27 cellular contexts compared by ENCODE assay signal in genomic region chr20:36760647-36761046, GRCh38. TPM values are rescaled to one million over a fixed set of nuclear protein-coding genes. Genes with fewer than 3 reads are reported as not detected.
DNase-seq lines count a peak whose midpoint lies in the region; ATAC-seq and TF ChIP-seq lines count a peak whose summit lies in the region.
"Had no signal": no experiment of that assay in that cellular context is flagged by ENCODE, and none has a peak within 500 bp of the region (broad histone marks: within the 10 kb centered on the region; RNA-seq: fewer than 3 reads in every experiment).

No MANE protein-coding gene starts in this region.

- H3K23ac ChIP-seq in H9 (ENCODE audit: insufficient read length, low read depth, low read length): no peak overlapping the region

- H4K91ac ChIP-seq in H9 (ENCODE audit: insufficient read length, low read depth, low read length): no peak overlapping the region

- CTCF ChIA-PET in activated naive CD4-positive, alpha-beta T cell treated with anti-CD3 and anti-CD28 coated beads for 36 hours (lab: Charles Lee): interaction anchor here (0.9 kb wide), 1 partner anchor 35 kb away, joined by 4 read pairs; no protein-coding TSS in a partner anchor

- H3K4me1 Mint-ChIP-seq in activated naive CD4-positive, alpha-beta T cell treated with anti-CD3 and anti-CD28 coated beads for 36 hours (ENCODE audit: low read depth): peaks cover 2% of the 10 kb centered on the region
- H3K4me1 Mint-ChIP-seq in H9: no peaks in the 10 kb centered on the region
- peaks cover 28% of the 10 kb centered on the region for H3K4me1 Mint-ChIP-seq in dendritic cell treated with granulocyte-macrophage colony-stimulating factor and Interleukin-4, amounts not matched to agents 40 ng/mL and 50 ng/mL, for 4 days (ENCODE audit: low read depth)
- no peaks in the 10 kb centered on the region for H3K4me1 Mint-ChIP-seq in type B pancreatic cell (ENCODE audit: unreplicated experiment)
- H3K4me1 Mint-ChIP-seq in stimulated activated effector memory CD8-positive, alpha-beta T cell treated with anti-CD3 and anti-CD28 coated beads, Interleukin-12 subunit alpha, Interleukin-12 subunit beta, amount 100 ng/mL, for 72 hours: peaks cover 6% of the 10 kb centered on the region

- H3K27me3 ChIP-seq in H9 (ENCODE audit: insufficient read depth, low read length): no peaks in the 10 kb centered on the region
- H3K27me3 ChIP-seq: Peyer's patch, uterus had no signal

- H3K4me1 ChIP-seq in H9 (ENCODE audit: insufficient read depth, low read length): no peaks in the 10 kb centered on the region
- H3K4me1 ChIP-seq: parathyroid adenoma, uterus had no signal

- no peak overlapping the region for H3T11ph ChIP-seq in H9 (ENCODE audit: low read length)

- H2BK12ac ChIP-seq in H9 (ENCODE audit: insufficient read length, low read depth, low read length): no peak overlapping the region

- no peaks in the 10 kb centered on the region for H3K79me1 ChIP-seq in H9 (ENCODE audit: insufficient read depth, low read depth, low read length, poor library complexity, severe bottlenecking)

- ATAC-seq in stimulated activated effector memory CD8-positive, alpha-beta T cell treated with anti-CD3 and anti-CD28 coated beads, Interleukin-12 subunit alpha, Interleukin-12 subunit beta, amount 100 ng/mL, for 72 hours: no peak
- ATAC-seq: effector memory CD8-positive, alpha-beta T cell; left lobe of liver had no signal

- DNase-seq in activated naive CD4-positive, alpha-beta T cell treated with anti-CD3 and anti-CD28 coated beads for 36 hours: no peak
- DNase-seq in activated naive CD4-positive, alpha-beta T cell (lab: John Stamatoyannopoulos, UW): no peak
- DNase-seq in H9: no peak
- DNase-seq in type B pancreatic cell (ENCODE audit: extremely low spot score, unreplicated experiment): no peak
- no peak for DNase-seq in midbrain (lab: John Stamatoyannopoulos, UW)
- DNase-seq in stimulated activated effector memory CD8-positive, alpha-beta T cell treated with anti-CD3 and anti-CD28 coated beads, Interleukin-12 subunit alpha, Interleukin-12 subunit beta, amount 100 ng/mL, for 72 hours (ENCODE audit: low spot score in 2 of 2): no peak
- DNase-seq: activated CD4-positive, CD25-positive, alpha-beta regulatory T cell; activated effector memory CD4-positive, alpha-beta T cell treated with Interleukin-2 at 50 U/mL for 16 hours; caudate nucleus; CD4-positive, CD25-positive, alpha-beta regulatory T cell; effector memory CD8-positive, alpha-beta T cell; erythroblast; GM23248; NCI-H446 treated with DMSO at 0.1 percent for 48 hours; NCI-H774; Peyer's patch; SHP77 treated with DMSO at 0.1 percent for 48 hours; uterus had no signal

- H3K9me3 ChIP-seq in H9 (ENCODE audit: control insufficient read depth, low read depth, low read length): no peaks in the 10 kb centered on the region
- H3K9me3 ChIP-seq: Peyer's patch, thoracic aorta, uterus had no signal

- H2AFZ ChIP-seq in H9 (ENCODE audit: low read length): no peak overlapping the region
- H2AFZ ChIP-seq: GM23248, parathyroid adenoma had no signal

- H3K27me3 Mint-ChIP-seq in activated naive CD4-positive, alpha-beta T cell treated with anti-CD3 and anti-CD28 coated beads for 36 hours (ENCODE audit: low read depth): no peaks in the 10 kb centered on the region
- H3K27me3 Mint-ChIP-seq in H9 (ENCODE audit: low read depth) (no peaks in the 10 kb centered on the region), type B pancreatic cell (no peaks in the 10 kb centered on the region)
- no peaks in the 10 kb centered on the region for H3K27me3 Mint-ChIP-seq in dendritic cell treated with granulocyte-macrophage colony-stimulating factor and Interleukin-4, amounts not matched to agents 40 ng/mL and 50 ng/mL, for 4 days
- H3K27me3 Mint-ChIP-seq: CD4-positive, CD25-positive, alpha-beta regulatory T cell; effector memory CD8-positive, alpha-beta T cell; memory B cell; stimulated activated naive CD8-positive, alpha-beta T cell treated with anti-CD3 and anti-CD28 coated beads, Interleukin-15, Interleukin-2, amounts not matched to agents 100 ng/mL and 50 ng/mL, for 24 hours had no signal

- H3K4me3 Mint-ChIP-seq in activated naive CD4-positive, alpha-beta T cell treated with anti-CD3 and anti-CD28 coated beads for 36 hours: no peak overlapping the region
- H3K4me3 Mint-ChIP-seq in H9: no peak overlapping the region
- H3K4me3 Mint-ChIP-seq in dendritic cell treated with granulocyte-macrophage colony-stimulating factor and Interleukin-4, amounts not matched to agents 40 ng/mL and 50 ng/mL, for 4 days: no peak overlapping the region
- no peak overlapping the region for H3K4me3 Mint-ChIP-seq in type B pancreatic cell
- H3K4me3 Mint-ChIP-seq in stimulated activated effector memory CD8-positive, alpha-beta T cell treated with anti-CD3 and anti-CD28 coated beads, Interleukin-12 subunit alpha, Interleukin-12 subunit beta, amount 100 ng/mL, for 72 hours: no peak overlapping the region
- H3K4me3 Mint-ChIP-seq: CD4-positive, CD25-positive, alpha-beta regulatory T cell; effector memory CD8-positive, alpha-beta T cell; IgD-negative memory B cell; memory B cell; stimulated activated naive CD8-positive, alpha-beta T cell treated with anti-CD3 and anti-CD28 coated beads, Interleukin-15, Interleukin-2, amounts not matched to agents 100 ng/mL and 50 ng/mL, for 24 hours had no signal

- H3K14ac ChIP-seq in H9 (ENCODE audit: insufficient read depth, low read length): no peak overlapping the region

- H3K27ac Mint-ChIP-seq in activated naive CD4-positive, alpha-beta T cell treated with anti-CD3 and anti-CD28 coated beads for 36 hours: peak overlapping the region; percentile 36
- peak overlapping the region in 2 of 3 experiments; percentile 49 to 55; a peak in 4 of 7 replicates for H3K27ac Mint-ChIP-seq in H9
- H3K27ac Mint-ChIP-seq in dendritic cell treated with granulocyte-macrophage colony-stimulating factor and Interleukin-4, amounts not matched to agents 40 ng/mL and 50 ng/mL, for 4 days: peak overlapping the region; percentile 22
- H3K27ac Mint-ChIP-seq in type B pancreatic cell: peak overlapping the region; percentile 56
- H3K27ac Mint-ChIP-seq in stimulated activated effector memory CD8-positive, alpha-beta T cell treated with anti-CD3 and anti-CD28 coated beads, Interleukin-12 subunit alpha, Interleukin-12 subunit beta, amount 100 ng/mL, for 72 hours: no peak overlapping the region
- H3K27ac Mint-ChIP-seq: memory B cell had no signal

- intact Hi-C loops in activated naive CD4-positive, alpha-beta T cell treated with anti-CD3 and anti-CD28 coated beads for 36 hours (cut with micrococcal nuclease): no loop called here
- intact Hi-C loops in dendritic cell treated with granulocyte-macrophage colony-stimulating factor and Interleukin-4, amounts not matched to agents 40 ng/mL and 50 ng/mL, for 4 days (cut with micrococcal nuclease): no loop called here

- H4K20me1 ChIP-seq in H9 (ENCODE audit: control insufficient read depth, insufficient read depth, insufficient read length): no peaks in the 10 kb centered on the region

- H3K9ac ChIP-seq in H9 (ENCODE audit: extremely low read depth, insufficient read length, low read length): no peak overlapping the region
- H3K9ac ChIP-seq: GM23248, parathyroid adenoma had no signal

- H2BK5ac ChIP-seq in H9 (ENCODE audit: insufficient read length, low read length): no peak overlapping the region

- no peak overlapping the region for H3K56ac ChIP-seq in H9 (ENCODE audit: insufficient read length, low read depth, low read length)

- H3K79me2 ChIP-seq in H9 (ENCODE audit: insufficient read depth, low read length): no peaks in the 10 kb centered on the region
- H3K79me2 ChIP-seq: parathyroid adenoma had no signal

- no peak overlapping the region for H2BK15ac ChIP-seq in H9 (ENCODE audit: low read depth, low read length)

- no peak overlapping the region for H2BK120ac ChIP-seq in H9 (ENCODE audit: low read depth, low read length, poor library complexity, severe bottlenecking)

- H3K4me2 ChIP-seq in H9 (ENCODE audit: insufficient read depth, insufficient read length, low read length): no peak overlapping the region
- H3K4me2 ChIP-seq: smooth muscle cell had no signal

- no peak overlapping the region for H4K5ac ChIP-seq in H9 (ENCODE audit: insufficient read length, low read depth, low read length)

- peaks cover 6% of the 10 kb centered on the region for H3K36me3 Mint-ChIP-seq in activated naive CD4-positive, alpha-beta T cell treated with anti-CD3 and anti-CD28 coated beads for 36 hours (ENCODE audit: low read depth)
- H3K36me3 Mint-ChIP-seq in H9 (ENCODE audit: insufficient read depth in 1 of 3, low read depth in 3 of 3) (peaks cover 8 to 54% (median 40%) of the 10 kb centered on the region in 3 experiments; a peak in 6 of 7 replicates), type B pancreatic cell (no peaks in the 10 kb centered on the region)
- peaks cover 25% of the 10 kb centered on the region for H3K36me3 Mint-ChIP-seq in dendritic cell treated with granulocyte-macrophage colony-stimulating factor and Interleukin-4, amounts not matched to agents 40 ng/mL and 50 ng/mL, for 4 days (ENCODE audit: low read depth)
- H3K36me3 Mint-ChIP-seq in stimulated activated effector memory CD8-positive, alpha-beta T cell treated with anti-CD3 and anti-CD28 coated beads, Interleukin-12 subunit alpha, Interleukin-12 subunit beta, amount 100 ng/mL, for 72 hours: peaks cover 89% of the 10 kb centered on the region

- no peak overlapping the region for H2BK20ac ChIP-seq in H9 (ENCODE audit: low read depth, low read length, poor library complexity, severe bottlenecking)

- H3K4ac ChIP-seq in H9 (ENCODE audit: low read depth, low read length): no peak overlapping the region

- no peaks in the 10 kb centered on the region for H3K23me2 ChIP-seq in H9 (ENCODE audit: insufficient read length, low read depth, low read length, poor library complexity, severe bottlenecking)

- WGBS in H9 (ENCODE audit: extremely low coverage, insufficient read length, low lambda C conversion rate): no CpG with 5 or more reads among the region's 6 CpGs

- H4K8ac ChIP-seq in H9 (replicated peaks; ENCODE audit: insufficient read length, low read depth, low read length): no peak overlapping the region

- H3K9me3 Mint-ChIP-seq in activated naive CD4-positive, alpha-beta T cell treated with anti-CD3 and anti-CD28 coated beads for 36 hours: no peaks in the 10 kb centered on the region
- H3K9me3 Mint-ChIP-seq in H9: no peaks in the 10 kb centered on the region
- no peaks in the 10 kb centered on the region for H3K9me3 Mint-ChIP-seq in dendritic cell treated with granulocyte-macrophage colony-stimulating factor and Interleukin-4, amounts not matched to agents 40 ng/mL and 50 ng/mL, for 4 days
- no peaks in the 10 kb centered on the region for H3K9me3 Mint-ChIP-seq in type B pancreatic cell
- no peaks in the 10 kb centered on the region for H3K9me3 Mint-ChIP-seq in stimulated activated effector memory CD8-positive, alpha-beta T cell treated with anti-CD3 and anti-CD28 coated beads, Interleukin-12 subunit alpha, Interleukin-12 subunit beta, amount 100 ng/mL, for 72 hours
- H3K9me3 Mint-ChIP-seq: CD4-positive, CD25-positive, alpha-beta regulatory T cell; effector memory CD8-positive, alpha-beta T cell; IgD-negative memory B cell; memory B cell; stimulated activated naive CD8-positive, alpha-beta T cell treated with anti-CD3 and anti-CD28 coated beads, Interleukin-15, Interleukin-2, amounts not matched to agents 100 ng/mL and 50 ng/mL, for 24 hours had no signal

- no peak overlapping the region for H2AK5ac ChIP-seq in H9 (ENCODE audit: insufficient read length, low read length)

- TF ChIP-seq CTCF in H9 (conservative IDR thresholded peaks at IDR 0.05) (no peak), type B pancreatic cell (conservative IDR thresholded peaks at IDR 0.05) (no peak)

- H3K18ac ChIP-seq in H9 (ENCODE audit: insufficient read length, low read depth, low read length): no peak overlapping the region

- H3K27ac ChIP-seq in H9 (ENCODE audit: insufficient read length, low read depth, low read length): no peak overlapping the region
- H3K27ac ChIP-seq: coronary artery, GM23248, parathyroid adenoma, Peyer's patch, thoracic aorta, uterus had no signal

RNA-seq across cellular contexts. Expression of gene DSN1, which starts 12.9 kb away (rescaled TPM):
- 10 to 100 TPM; 23.0 to 24.7 TPM for total RNA-seq in activated naive CD4-positive, alpha-beta T cell treated with anti-CD3 and anti-CD28 coated beads for 36 hours
- 20.6 and 22.8 TPM in 2 replicates for total RNA-seq in H9 (2021)
- total RNA-seq in type B pancreatic cell (ENCODE audit: low replicate concordance): 20.0 and 24.1 TPM in 2 replicates

RNA-seq across cellular contexts. Expression of gene NDRG3, which starts 14.8 kb away (rescaled TPM):
- 10 to 100 TPM; 26.1 to 28.2 TPM for total RNA-seq in activated naive CD4-positive, alpha-beta T cell treated with anti-CD3 and anti-CD28 coated beads for 36 hours
- total RNA-seq in H9 (2021) (22.4 and 23.6 TPM in 2 replicates), type B pancreatic cell (ENCODE audit: low replicate concordance) (24.9 and 31.5 TPM in 2 replicates)
